Comparison of ENCODE assay signal across 9 cellular contexts in the genomic region with DNA sequence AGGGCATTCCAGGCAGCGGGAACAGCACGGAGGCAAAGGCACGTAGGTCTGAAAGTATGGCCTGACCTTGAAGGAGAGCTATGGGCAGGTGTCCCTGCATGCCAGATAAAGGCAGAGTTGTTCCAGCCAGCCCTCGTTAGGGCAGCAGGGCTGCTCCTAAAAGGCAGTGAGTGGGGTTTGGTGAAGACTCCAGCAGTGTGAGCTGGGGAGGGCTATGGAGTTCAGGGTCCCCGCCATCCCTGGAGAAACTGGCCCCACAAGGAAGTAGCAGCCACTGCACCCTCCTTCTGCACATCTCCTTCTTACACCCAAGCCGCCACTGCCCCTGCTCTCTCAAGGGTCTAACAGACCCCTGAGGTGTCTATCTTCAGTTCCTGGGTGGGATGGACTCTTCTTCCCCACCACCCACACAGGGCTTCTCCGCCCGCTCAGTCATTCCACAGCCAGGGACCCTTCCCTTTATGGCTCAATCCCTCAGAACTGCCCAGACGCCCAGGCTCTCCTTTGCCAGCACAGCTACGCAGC. TPM values are rescaled to one million over a fixed set of nuclear protein-coding genes. Genes with fewer than 3 reads are reported as not detected.
DNase-seq lines count a peak whose midpoint lies in the region; ATAC-seq and TF ChIP-seq lines count a peak whose summit lies in the region.
"Had no signal": no experiment of that assay in that cellular context is flagged by ENCODE, and none has a peak within 500 bp of the region (broad histone marks: within the 10 kb centered on the region; RNA-seq: fewer than 3 reads in every experiment).

No MANE protein-coding gene starts in this region.

- no peaks in the 10 kb centered on the region for H3K9me3 ChIP-seq in mucosa of descending colon

- intact Hi-C loops in Right ventricle myocardium superior (cut with DNase I), result no loop called here
- intact Hi-C loops in left cardiac atrium (cut with DNase I), result no loop called here
- intact Hi-C loops in mucosa of descending colon (cut with DNase I, micrococcal nuclease), result no loop called here

- WGBS in urinary bladder, result 34% methylated on average over 10 of the region's 10 CpGs

- H3K4me1 ChIP-seq in mucosa of descending colon (ENCODE audit: low read depth), result peaks cover 45% of the 10 kb centered on the region
- H3K4me1 ChIP-seq in urinary bladder (ENCODE audit: insufficient read depth), result no peaks in the 10 kb centered on the region

- no peak for TF ChIP-seq CTCF in cardiac fibroblast (IDR thresholded peaks at IDR 0.05; ENCODE audit: low read depth, low read length)
- TF ChIP-seq CTCF in mucosa of descending colon (IDR thresholded peaks at IDR 0.05), result no peak

- no peak for DNase-seq in Right ventricle myocardium superior
- DNase-seq in left cardiac atrium, result no peak
- DNase-seq in cardiac fibroblast (ENCODE audit: low read depth in 2 of 2), result no peak
- DNase-seq in mucosa of descending colon, result peak in 1 of 3 donors; percentile 43
- no peak for DNase-seq in D341Med (ENCODE audit: low spot score)
- no peak for DNase-seq in NCI-H1436 (lab: John Stamatoyannopoulos, UW)
- no peak for DNase-seq in DMS53 treated with DMSO at 0.1 percent for 48 hours (lab: John Stamatoyannopoulos, UW; ENCODE audit: unreplicated experiment)
- DNase-seq: Calu3 had no signal

- H3K36me3 ChIP-seq in mucosa of descending colon (ENCODE audit: low read depth), result no peaks in the 10 kb centered on the region
- H3K36me3 ChIP-seq in urinary bladder (ENCODE audit: insufficient read depth), result no peaks in the 10 kb centered on the region

- peak; percentile 20 for ATAC-seq in Right ventricle myocardium superior (ENCODE audit: poor library complexity)
- ATAC-seq in left cardiac atrium, result no peak
- ATAC-seq in mucosa of descending colon, result peak; percentile 1

- peak overlapping the region; percentile 87 for H3K27ac ChIP-seq in urinary bladder (ENCODE audit: low read depth)

- H3K4me3 ChIP-seq in cardiac fibroblast (replicated peaks in 1 of 2; ENCODE audit: low read depth in 2 of 2, low read length in 2 of 2), result peak overlapping the region; percentile 65 to 68
- H3K4me3 ChIP-seq in mucosa of descending colon, result peak overlapping the region; percentile 40
- H3K4me3 ChIP-seq in urinary bladder (ENCODE audit: low read depth, low read length), result peak overlapping the region; percentile 55

RNA-seq across cellular contexts. Expression of a gene that starts 1.4 kb away (rescaled TPM):
- total RNA-seq in Right ventricle myocardium superior (4.6 TPM), left cardiac atrium (10 to 100 TPM in 1 of 2 donors, 1 to 10 TPM in 1; 9.1 to 13.0 TPM), mucosa of descending colon (10 to 100 TPM; 29.3 to 45.1 (median 44.9) TPM), urinary bladder (21.2 TPM)
- 25.5 TPM for polyA plus RNA-seq in urinary bladder

RNA-seq across cellular contexts. Expression of a gene that starts 56.8 kb away (rescaled TPM):
- total RNA-seq in Right ventricle myocardium superior, result not detected
- 1 to 10 TPM in 1 of 2 donors, not detected in 1; 1.6 TPM for total RNA-seq in left cardiac atrium
- total RNA-seq in mucosa of descending colon, result 1 to 10 TPM in 1 of 3 donors, not detected in 2; 1.0 TPM
- not detected for total RNA-seq in urinary bladder
- 3.2 TPM for polyA plus RNA-seq in urinary bladder
- total RNA-seq: Calu3 had no signal

Comparison
In these comparisons a context has a peak if more than half of its experiments do, and no peak if none do; other contexts are left out.
1. ATAC-seq: peak in Right ventricle myocardium superior (single experiment) and mucosa of descending colon (single experiment); none in left cardiac atrium (0 of 2).
2. Peak in every context shown above with its lines, with median percentiles within 50 percentile points of each other: H3K4me3 ChIP-seq.